32 cellular contexts compared by ENCODE assay signal in the genomic region with DNA sequence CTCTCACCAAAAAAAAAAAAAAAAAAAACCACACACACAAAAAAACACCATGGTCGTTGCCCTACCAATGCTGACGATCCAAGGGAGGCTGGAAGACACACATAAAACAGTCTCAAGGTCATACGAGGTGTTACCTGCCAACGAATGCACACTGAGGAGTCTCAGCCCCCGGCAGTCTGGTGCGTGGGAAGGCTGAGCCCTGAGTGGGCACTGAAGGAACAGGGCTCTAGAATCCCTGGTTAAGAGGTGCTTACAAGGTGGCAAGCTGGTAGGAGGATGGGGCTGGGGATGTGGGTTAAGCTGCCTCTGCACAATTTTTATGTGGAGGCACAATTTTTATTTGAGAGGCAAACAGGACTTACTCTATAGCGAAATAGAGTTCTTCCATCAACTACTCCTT.
"Had no signal": no experiment of that assay in that cellular context is flagged by ENCODE, and none has a peak within 500 bp of the region (broad histone marks: within the 10 kb centered on the region; RNA-seq: fewer than 3 reads in every experiment).

No MANE protein-coding gene starts in this region.

- H3K36me3 ChIP-seq: breast epithelium had no signal

- H3K4me2 ChIP-seq: KMS-11 had no signal

- H3K9ac ChIP-seq: KMS-11 had no signal

- ATAC-seq: activated CD8-positive, alpha-beta memory T cell treated with anti-CD3 and anti-CD28 coated beads, Interleukin-2, amount 10 ng/mL, durations not matched to agents 7 days and 5 days; activated T-cell treated with anti-CD3 and anti-CD28 coated beads, Interleukin-2, amount 50 U/mL, for 72 hours; activated T-helper 17 cell treated with anti-CD3 and anti-CD28 coated beads, Interleukin-2, amount 50 U/mL, for 72 hours; body of pancreas; Panc1; Right ventricle myocardium inferior had no signal

- H3K9me3 Mint-ChIP-seq: activated B cell treated with CpG ODN at 0.5 μM for 24 hours; activated CD4-positive, alpha-beta memory T cell treated with anti-CD3 and anti-CD28 coated beads, Interleukin-2, amount 10 ng/mL, durations not matched to agents 7 days and 5 days; activated naive CD4-positive, alpha-beta T cell treated with anti-CD3 and anti-CD28 coated beads, Interleukin-2, amount 50 U/mL, for 24 hours; activated naive CD8-positive, alpha-beta T cell treated with anti-CD3 and anti-CD28 coated beads, Interleukin-2, amount 10 ng/mL, durations not matched to agents 7 days and 5 days; activated T-cell treated with anti-CD3 and anti-CD28 coated beads, Interleukin-2, amount 50 U/mL, for 72 hours; activated T-helper 17 cell treated with anti-CD3 and anti-CD28 coated beads, Interleukin-2, amount 50 U/mL, for 72 hours had no signal

- H3K27ac Mint-ChIP-seq: activated B cell treated with CpG ODN at 0.5 μM for 24 hours; activated CD4-positive, alpha-beta memory T cell treated with anti-CD3 and anti-CD28 coated beads, Interleukin-2, amount 10 ng/mL, durations not matched to agents 7 days and 5 days; activated CD8-positive, alpha-beta memory T cell treated with anti-CD3 and anti-CD28 coated beads, Interleukin-2, amount 10 ng/mL, durations not matched to agents 7 days and 5 days; activated naive CD4-positive, alpha-beta T cell treated with anti-CD3 and anti-CD28 coated beads, Interleukin-2, amount 50 U/mL, for 24 hours; activated naive CD8-positive, alpha-beta T cell treated with anti-CD3 and anti-CD28 coated beads, Interleukin-2, amount 10 ng/mL, durations not matched to agents 7 days and 5 days; activated T-cell treated with anti-CD3 and anti-CD28 coated beads, Interleukin-2, amount 50 U/mL, for 72 hours; activated T-helper 17 cell treated with anti-CD3 and anti-CD28 coated beads, Interleukin-2, amount 50 U/mL, for 72 hours had no signal

- H3K4me1 Mint-ChIP-seq: activated CD8-positive, alpha-beta memory T cell treated with anti-CD3 and anti-CD28 coated beads, Interleukin-2, amount 10 ng/mL, durations not matched to agents 7 days and 5 days; activated T-helper 17 cell treated with anti-CD3 and anti-CD28 coated beads, Interleukin-2, amount 50 U/mL, for 72 hours had no signal

- H3K27me3 ChIP-seq: body of pancreas, breast epithelium had no signal

- H3K36me3 Mint-ChIP-seq: activated CD8-positive, alpha-beta memory T cell treated with anti-CD3 and anti-CD28 coated beads, Interleukin-2, amount 10 ng/mL, durations not matched to agents 7 days and 5 days; activated naive CD4-positive, alpha-beta T cell treated with anti-CD3 and anti-CD28 coated beads, Interleukin-2, amount 50 U/mL, for 24 hours; activated naive CD8-positive, alpha-beta T cell treated with anti-CD3 and anti-CD28 coated beads, Interleukin-2, amount 10 ng/mL, durations not matched to agents 7 days and 5 days had no signal

- DNase-seq: activated B cell treated with CpG ODN at 0.5 μM for 24 hours; activated CD4-positive, alpha-beta memory T cell treated with anti-CD3 and anti-CD28 coated beads, Interleukin-2, amount 10 ng/mL, durations not matched to agents 7 days and 5 days; activated CD4-positive, alpha-beta T cell treated with anti-CD3 and anti-CD28 coated beads for 1 hour; activated CD4-positive, alpha-beta T cell treated with anti-CD3 and anti-CD28 coated beads for 48 hours; activated CD8-positive, alpha-beta memory T cell treated with anti-CD3 and anti-CD28 coated beads for 24 hours; activated CD8-positive, alpha-beta memory T cell treated with anti-CD3 and anti-CD28 coated beads, Interleukin-2, amount 10 ng/mL, durations not matched to agents 7 days and 5 days; activated effector memory CD4-positive, alpha-beta T cell treated with anti-CD3 and anti-CD28 coated beads, Interleukin-2, amount 50 U/mL, for 16 hours; activated naive CD4-positive, alpha-beta T cell treated with Interleukin-2 at 50 U/mL for 16 hours; activated naive CD8-positive, alpha-beta T cell treated with anti-CD3 and anti-CD28 coated beads, Interleukin-2, amount 10 ng/mL, durations not matched to agents 7 days and 5 days; activated T-cell treated with anti-CD3 and anti-CD28 coated beads, Interleukin-2, amount 50 U/mL, for 1 hour; activated T-cell treated with anti-CD3 and anti-CD28 coated beads, Interleukin-2, amount 50 U/mL, for 72 hours; amygdala; body of pancreas; MM.1S; MV-4-11; NCI-H1092; NCI-H1436 treated with DMSO at 0.1 percent for 48 hours; NCI-H1694 treated with DMSO at 0.1 percent for 48 hours; NCI-H2029; NCI-H345; NCI-H524 treated with DMSO at 0.1 percent for 48 hours; SW 1271; T-helper 1 cell; T-helper 2 cell; T-helper 9 cell had no signal

- H3K4me3 ChIP-seq: body of pancreas had no signal

- H3K9me3 ChIP-seq: body of pancreas, breast epithelium had no signal

- H3K27ac ChIP-seq: body of pancreas, KMS-11, VCaP had no signal

- H3K4me3 Mint-ChIP-seq: activated B cell treated with CpG ODN at 0.5 μM for 24 hours; activated CD4-positive, alpha-beta memory T cell treated with anti-CD3 and anti-CD28 coated beads, Interleukin-2, amount 10 ng/mL, durations not matched to agents 7 days and 5 days; activated CD8-positive, alpha-beta memory T cell treated with anti-CD3 and anti-CD28 coated beads, Interleukin-2, amount 10 ng/mL, durations not matched to agents 7 days and 5 days; activated naive CD4-positive, alpha-beta T cell treated with anti-CD3 and anti-CD28 coated beads, Interleukin-2, amount 50 U/mL, for 24 hours; activated naive CD8-positive, alpha-beta T cell treated with anti-CD3 and anti-CD28 coated beads, Interleukin-2, amount 10 ng/mL, durations not matched to agents 7 days and 5 days; activated T-cell treated with anti-CD3 and anti-CD28 coated beads, Interleukin-2, amount 50 U/mL, for 72 hours; activated T-helper 17 cell treated with anti-CD3 and anti-CD28 coated beads, Interleukin-2, amount 50 U/mL, for 72 hours had no signal
